Comparison of ENCODE assay signal across 10 cellular contexts in the genomic region with DNA sequence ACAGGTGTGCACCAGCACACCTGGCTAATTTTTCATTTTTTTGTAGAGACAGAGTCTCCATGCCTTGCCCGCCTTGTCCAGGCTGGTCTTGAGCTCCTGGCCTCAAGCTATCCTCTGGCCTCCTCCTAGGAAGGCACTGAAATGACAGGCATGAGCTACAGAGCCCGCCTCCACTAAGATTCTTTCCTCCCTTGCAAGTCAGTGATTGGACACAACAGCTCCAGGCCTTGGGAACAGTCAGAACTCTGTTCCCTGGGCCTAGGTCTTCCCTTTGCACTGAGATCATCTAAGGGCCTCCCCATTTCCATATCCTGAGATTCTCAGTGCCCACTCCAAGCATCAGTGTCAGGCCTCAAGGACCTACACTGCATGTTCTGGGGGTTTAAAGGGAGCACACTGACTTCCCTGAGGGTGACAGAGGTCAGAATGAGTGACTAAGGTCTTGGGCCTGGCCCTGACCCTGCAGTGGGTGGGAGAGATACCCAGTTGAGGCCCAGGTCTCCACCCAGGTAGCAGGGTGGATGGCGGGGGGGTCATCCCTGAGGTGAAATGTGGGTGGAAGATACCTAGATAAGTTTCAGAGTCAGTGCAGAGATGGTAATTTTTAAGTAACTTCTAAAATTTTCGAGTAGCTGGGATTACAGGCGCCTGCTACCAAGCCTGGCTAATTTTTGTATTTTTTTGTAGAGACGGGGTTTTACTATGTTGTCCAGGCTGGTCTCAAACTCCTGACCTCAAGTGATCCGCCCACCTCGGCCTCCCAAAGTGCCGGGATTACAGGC. TPM values are rescaled to one million over a fixed set of nuclear protein-coding genes. Genes with fewer than 3 reads are reported as not detected.
DNase-seq lines count a peak whose midpoint lies in the region; ATAC-seq and TF ChIP-seq lines count a peak whose summit lies in the region.
"Had no signal": no experiment of that assay in that cellular context is flagged by ENCODE, and none has a peak within 500 bp of the region (broad histone marks: within the 10 kb centered on the region; RNA-seq: fewer than 3 reads in every experiment).

No MANE protein-coding gene starts in this region.

- peak; percentile 16 for DNase-seq in activated CD4-positive, alpha-beta T cell treated with anti-CD3 and anti-CD28 coated beads for 36 hours
- no peak for DNase-seq in activated CD4-positive, alpha-beta T cell treated with anti-CD3 and anti-CD28 coated beads for 4 hours
- DNase-seq in SK-MEL-5 (ENCODE audit: low read depth, low spot score) (peak; percentile 78), fibroblast of gingiva (ENCODE audit: low read depth) (peak; percentile 36), stomach (no peak), NCI-H1105 (lab: John Stamatoyannopoulos, UW) (no peak), cerebellum (ENCODE audit: low spot score) (no peak), NCI-H2107 treated with DMSO at 0.1 percent for 48 hours (lab: John Stamatoyannopoulos, UW; ENCODE audit: unreplicated experiment) (no peak)
- DNase-seq: activated CD4-positive, alpha-beta T cell treated with anti-CD3 and anti-CD28 coated beads, Interleukin-2, amount 50 U/mL, for 4 hours; DND-41 had no signal

- 84 to 93% (median 91%) methylated on average over 9 of the region's 9 CpGs for WGBS in stomach, 5 donors

- H3K4me1 ChIP-seq in stomach: peaks cover 14 to 50% (median 35%) of the 10 kb centered on the region in 4 donors

- peak overlapping the region in 4 of 5 donors; percentile 88 to 97 (median 92) for H3K27ac ChIP-seq in stomach

- H3K27ac Mint-ChIP-seq in activated CD4-positive, alpha-beta T cell treated with anti-CD3 and anti-CD28 coated beads for 36 hours: peak overlapping the region; percentile 63

- no peaks in the 10 kb centered on the region for H3K36me3 Mint-ChIP-seq in activated CD4-positive, alpha-beta T cell treated with anti-CD3 and anti-CD28 coated beads for 36 hours (ENCODE audit: low read depth)

- TF ChIP-seq CTCF in stomach (IDR thresholded peaks at IDR 0.05): no peak

- no peak for ATAC-seq in activated CD4-positive, alpha-beta T cell treated with anti-CD3 and anti-CD28 coated beads for 36 hours

- no peaks in the 10 kb centered on the region for H3K27me3 ChIP-seq in stomach

- no peak for TF ChIP-seq POLR2A in stomach (IDR thresholded peaks at IDR 0.05)

- H3K27me3 Mint-ChIP-seq in activated CD4-positive, alpha-beta T cell treated with anti-CD3 and anti-CD28 coated beads for 36 hours: no peaks in the 10 kb centered on the region

- peaks cover 39% of the 10 kb centered on the region for H3K4me1 Mint-ChIP-seq in activated CD4-positive, alpha-beta T cell treated with anti-CD3 and anti-CD28 coated beads for 36 hours

- H3K36me3 ChIP-seq in stomach: no peaks in the 10 kb centered on the region

- H3K9me3 Mint-ChIP-seq in activated CD4-positive, alpha-beta T cell treated with anti-CD3 and anti-CD28 coated beads for 36 hours (ENCODE audit: low read depth): no peaks in the 10 kb centered on the region

- in situ Hi-C loops in SK-MEL-5 (cut with HindIII; ENCODE audit: low pct_unique_long_range_greater_than_20kb, low sequenced_read_pairs): no loop called here

- H3K4me3 Mint-ChIP-seq in activated CD4-positive, alpha-beta T cell treated with anti-CD3 and anti-CD28 coated beads for 36 hours: peak overlapping the region; percentile 56

- H3K9me3 ChIP-seq in stomach: no peaks in the 10 kb centered on the region

- POLR2A ChIA-PET in activated CD4-positive, alpha-beta T cell treated with anti-CD3 and anti-CD28 coated beads for 36 hours (lab: Charles Lee): interaction anchor here (2.9 kb wide), 1 partner anchor 27 kb away, joined by 20 read pairs; a partner anchor contains a TSS

- CTCF ChIA-PET in activated CD4-positive, alpha-beta T cell treated with anti-CD3 and anti-CD28 coated beads for 36 hours (lab: Charles Lee): interaction anchor here (0.6 to 6.8 kb wide), 10 partner anchors 10 to 262 kb away, joined by 3 to 158 read pairs (median 3); a partner anchor contains a TSS

- TF ChIP-seq EP300 in stomach (IDR thresholded peaks at IDR 0.05): no peak

- intact Hi-C loops in activated CD4-positive, alpha-beta T cell treated with anti-CD3 and anti-CD28 coated beads for 36 hours (cut with DNase I, micrococcal nuclease): loop anchor here in 1 of 2 experiments (5.0 kb wide), 2 partner anchors 121 to 351 kb away; a partner anchor contains a TSS
- intact Hi-C loops in stomach (cut with DNase I; ENCODE audit: low total_unique reads): loop anchor here (5.0 kb wide), 1 partner anchor 36 kb away; no protein-coding TSS in a partner anchor

- H3K4me3 ChIP-seq in stomach: no peak overlapping the region

RNA-seq across cellular contexts. Expression of a gene that starts 17.3 kb away (rescaled TPM):
- 10 to 100 TPM; 58.1 to 71.8 TPM for total RNA-seq in activated CD4-positive, alpha-beta T cell treated with anti-CD3 and anti-CD28 coated beads for 36 hours
- 125 and 138 TPM in 2 replicates for total RNA-seq in SK-MEL-5 (2014; rRNA removed; shearing (Covaris generic))
- 104 and 133 TPM in 2 replicates for polyA plus RNA-seq in SK-MEL-5 (2015; cell fraction: cytosol; rRNA removed)
- 81.9 and 96.6 TPM in 2 replicates for polyA plus RNA-seq in SK-MEL-5 (2015; cell fraction: nucleus; rRNA removed)
- total RNA-seq in stomach (10 to 100 TPM in 4 of 5 donors, 1 to 10 TPM in 1; 7.8 to 79.3 (median 36.9) TPM), cerebellum (36.9 TPM)
- 10 to 100 TPM; 53.9 to 66.9 (median 54.6) TPM for polyA plus RNA-seq in stomach

RNA-seq across cellular contexts. Expression of a gene that starts 26.7 kb away (rescaled TPM):
- total RNA-seq in activated CD4-positive, alpha-beta T cell treated with anti-CD3 and anti-CD28 coated beads for 36 hours: 1 to 10 TPM; 7.3 to 7.7 TPM
- total RNA-seq in SK-MEL-5 (2014; rRNA removed; shearing (Covaris generic)): 0.13 and 0.42 TPM in 2 replicates
- 0.81 and 3.8 TPM in 2 replicates for polyA plus RNA-seq in SK-MEL-5 (2015; cell fraction: cytosol; rRNA removed)
- polyA plus RNA-seq in SK-MEL-5 (2015; cell fraction: nucleus; rRNA removed): 1.5 and 3.8 TPM in 2 replicates
- total RNA-seq in stomach: 10 to 100 TPM in 2 of 5 donors, 1 to 10 TPM in 3; 1.2 to 76.8 (median 5.5) TPM
- 10 to 100 TPM in 2 of 3 donors, 1 to 10 TPM in 1; 6.9 to 20.9 (median 11.1) TPM for polyA plus RNA-seq in stomach
- 2.5 TPM for total RNA-seq in cerebellum

RNA-seq across cellular contexts. Expression of a gene that starts 34.6 kb away (rescaled TPM):
- 10 to 100 TPM; 15.8 to 18.4 TPM for total RNA-seq in activated CD4-positive, alpha-beta T cell treated with anti-CD3 and anti-CD28 coated beads for 36 hours
- total RNA-seq in SK-MEL-5 (2014; rRNA removed; shearing (Covaris generic)): 19.3 and 20.2 TPM in 2 replicates
- 22.4 and 35.3 TPM in 2 replicates for polyA plus RNA-seq in SK-MEL-5 (2015; cell fraction: cytosol; rRNA removed)
- polyA plus RNA-seq in SK-MEL-5 (2015; cell fraction: nucleus; rRNA removed): 12.3 and 16.9 TPM in 2 replicates
- total RNA-seq in stomach (1 to 10 TPM in 2 of 5 donors, under 1 TPM in 1, not detected in 2; 0.55 to 5.9 (median 2.2) TPM), cerebellum (2.9 TPM)
- polyA plus RNA-seq in stomach: 1 to 10 TPM; 1.8 to 7.2 (median 3.4) TPM

RNA-seq across cellular contexts. Expression of a gene that starts 36.2 kb away (rescaled TPM):
- total RNA-seq in activated CD4-positive, alpha-beta T cell treated with anti-CD3 and anti-CD28 coated beads for 36 hours: 10 to 100 TPM; 15.2 to 17.8 TPM
- 1.5 and 1.8 TPM in 2 replicates for total RNA-seq in SK-MEL-5 (2014; rRNA removed; shearing (Covaris generic))
- 3.9 and 4.6 TPM in 2 replicates for polyA plus RNA-seq in SK-MEL-5 (2015; cell fraction: cytosol; rRNA removed)
- 0.53 and 10.8 TPM in 2 replicates for polyA plus RNA-seq in SK-MEL-5 (2015; cell fraction: nucleus; rRNA removed)
- 10 to 100 TPM in 3 of 5 donors, 1 to 10 TPM in 2; 2.4 to 44.9 (median 28.0) TPM for total RNA-seq in stomach
- polyA plus RNA-seq in stomach: 100 to 1,000 TPM in 1 of 3 donors, 10 to 100 TPM in 1, 1 to 10 TPM in 1; 9.2 to 120 (median 11.8) TPM
- 1.4 TPM for total RNA-seq in cerebellum

RNA-seq across cellular contexts. Expression of a gene that starts 55.8 kb away (rescaled TPM):
- 1 to 10 TPM; 2.0 to 3.2 TPM for total RNA-seq in activated CD4-positive, alpha-beta T cell treated with anti-CD3 and anti-CD28 coated beads for 36 hours
- 10.0 and 12.8 TPM in 2 replicates for total RNA-seq in SK-MEL-5 (2014; rRNA removed; shearing (Covaris generic))
- 25.9 and 29.0 TPM in 2 replicates for polyA plus RNA-seq in SK-MEL-5 (2015; cell fraction: cytosol; rRNA removed)
- 9.4 and 10.4 TPM in 2 replicates for polyA plus RNA-seq in SK-MEL-5 (2015; cell fraction: nucleus; rRNA removed)
- total RNA-seq in stomach (10 to 100 TPM in 2 of 5 donors, 1 to 10 TPM in 2, not detected in 1; 2.0 to 37.3 (median 10.6) TPM), cerebellum (36.0 TPM)
- polyA plus RNA-seq in stomach: 1 to 10 TPM; 4.7 to 9.3 (median 7.9) TPM

Comparison
In these comparisons a context has a peak if more than half of its experiments do, and no peak if none do; other contexts are left out.
1. DNase-seq: peak in activated CD4-positive, alpha-beta T cell treated with anti-CD3 and anti-CD28 coated beads for 36 hours (single experiment), SK-MEL-5 (single experiment) and fibroblast of gingiva (single experiment); none in activated CD4-positive, alpha-beta T cell treated with anti-CD3 and anti-CD28 coated beads for 4 hours (0 of 2), stomach (single experiment), NCI-H1105 (single experiment), cerebellum (single experiment) and NCI-H2107 treated with DMSO at 0.1 percent for 48 hours (single experiment).